Comparison of ENCODE assay signal across 29 cellular contexts in the genomic region with DNA sequence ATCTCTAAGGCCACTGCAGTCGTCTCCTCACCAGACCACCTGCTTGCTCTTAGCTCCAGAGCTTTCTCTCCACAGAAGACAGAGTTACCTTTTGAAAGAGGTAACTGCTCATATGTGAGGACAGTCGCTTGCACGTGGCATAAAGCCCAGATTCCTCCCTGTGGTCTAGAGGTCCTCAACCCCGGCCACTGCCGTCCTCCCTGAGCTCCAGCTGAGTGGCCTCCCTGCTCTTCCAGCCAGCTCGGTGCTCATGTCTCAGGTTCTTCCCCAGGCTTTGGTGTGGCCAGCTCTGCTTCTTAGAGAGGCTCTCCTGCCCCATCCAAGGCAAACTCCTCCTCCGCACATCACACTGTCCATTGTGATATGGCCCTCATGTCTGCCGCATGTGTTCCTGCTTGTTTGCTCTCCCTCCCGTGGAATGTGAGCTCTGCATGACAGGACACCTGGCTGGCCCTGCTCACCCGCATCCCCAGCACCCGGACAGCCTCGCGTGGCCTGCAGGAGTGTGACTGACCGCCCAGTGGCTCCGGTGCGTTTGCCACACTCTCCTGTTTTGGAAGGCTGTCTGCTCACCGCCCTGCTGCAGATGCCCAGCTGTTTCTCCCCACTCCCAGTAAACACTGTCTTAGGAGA.
DNase-seq lines count a peak whose midpoint lies in the region; ATAC-seq and TF ChIP-seq lines count a peak whose summit lies in the region.
"Had no signal": no experiment of that assay in that cellular context is flagged by ENCODE, and none has a peak within 500 bp of the region (broad histone marks: within the 10 kb centered on the region; RNA-seq: fewer than 3 reads in every experiment).

No MANE protein-coding gene starts in this region.

- no peaks in the 10 kb centered on the region for H4K20me1 ChIP-seq in H9 (ENCODE audit: control insufficient read depth, insufficient read depth, insufficient read length)
- H4K20me1 ChIP-seq in MM.1S (ENCODE audit: insufficient read depth, low read length): no peaks in the 10 kb centered on the region
- H4K20me1 ChIP-seq: BLaER1 had no signal

- H2BK15ac ChIP-seq in H9 (ENCODE audit: low read depth, low read length): no peak overlapping the region

- H4K91ac ChIP-seq in H9 (ENCODE audit: insufficient read length, low read depth, low read length): no peak overlapping the region

- no peaks in the 10 kb centered on the region for H3K4me1 ChIP-seq in H9 (ENCODE audit: insufficient read depth, low read length)
- H3K4me1 ChIP-seq in MM.1S (ENCODE audit: low read length): no peaks in the 10 kb centered on the region
- H3K4me1 ChIP-seq: gastrocnemius medialis, left lung, pancreas, SJSA1, thyroid gland had no signal

- no CpG with 5 or more reads among the region's 17 CpGs for WGBS in H9 (ENCODE audit: extremely low coverage, insufficient read length, low lambda C conversion rate)

- intact Hi-C loops in Calu3 (cut with micrococcal nuclease; ENCODE audit: unreplicated experiment): no loop called here

- H2BK12ac ChIP-seq in H9 (ENCODE audit: insufficient read length, low read depth, low read length): no peak overlapping the region

- H2BK20ac ChIP-seq in H9 (ENCODE audit: low read depth, low read length, poor library complexity, severe bottlenecking): no peak overlapping the region

- H3K4ac ChIP-seq in H9 (ENCODE audit: low read depth, low read length): no peak overlapping the region

- no peak overlapping the region for H3K23ac ChIP-seq in H9 (ENCODE audit: insufficient read length, low read depth, low read length)

- H3K27ac ChIP-seq in H9 (ENCODE audit: insufficient read length, low read depth, low read length): no peak overlapping the region
- H3K27ac ChIP-seq in MM.1S (ENCODE audit: low read length): no peak overlapping the region
- H3K27ac ChIP-seq: BLaER1, gastrocnemius medialis, left lung, pancreas, SJSA1, thyroid gland had no signal

- no peak overlapping the region for H2BK5ac ChIP-seq in H9 (ENCODE audit: insufficient read length, low read length)

- H3K27me3 Mint-ChIP-seq in activated naive CD8-positive, alpha-beta T cell: no peaks in the 10 kb centered on the region
- H3K27me3 Mint-ChIP-seq in activated naive CD8-positive, alpha-beta T cell treated with anti-CD3 and anti-CD28 coated beads, Interleukin-2, amount 50 U/mL, for 24 hours: no peaks in the 10 kb centered on the region
- H3K27me3 Mint-ChIP-seq in H9 (ENCODE audit: low read depth): peaks cover 1% of the 10 kb centered on the region; the same call in 1 of the 2 replicates
- no peaks in the 10 kb centered on the region for H3K27me3 Mint-ChIP-seq in central memory CD8-positive, alpha-beta T cell
- H3K27me3 Mint-ChIP-seq in stimulated activated naive B cell treated with anti-CD40 and anti-IgM and Interleukin-4, amounts not matched to agents 10 μg/mL and 1 μg/mL and 100 μg/mL, for 72 hours: no peaks in the 10 kb centered on the region
- H3K27me3 Mint-ChIP-seq in Calu3 (ENCODE audit: unreplicated experiment): no peaks in the 10 kb centered on the region
- H3K27me3 Mint-ChIP-seq: natural killer cell treated with Interleukin-12 subunit alpha and Interleukin-12 subunit beta and Interleukin-15 and Interleukin-18, amount 100 ng/mL, for 72 hours; stimulated activated naive CD8-positive, alpha-beta T cell treated with anti-CD3 and anti-CD28 coated beads, Interleukin-15, amount 100 ng/mL, for 72 hours had no signal

- no peaks in the 10 kb centered on the region for H3K9me2 ChIP-seq in MM.1S (replicated peaks; ENCODE audit: insufficient read depth, low read length)

- no peaks in the 10 kb centered on the region for H3K36me3 ChIP-seq in MM.1S (replicated peaks; ENCODE audit: insufficient read depth, low read length)
- H3K36me3 ChIP-seq: pancreas, thyroid gland had no signal

- H3K14ac ChIP-seq in H9 (ENCODE audit: insufficient read depth, low read length): no peak overlapping the region

- H3K4me1 Mint-ChIP-seq in activated naive CD8-positive, alpha-beta T cell (ENCODE audit: low read depth): peaks cover 2% of the 10 kb centered on the region
- H3K4me1 Mint-ChIP-seq in activated naive CD8-positive, alpha-beta T cell treated with anti-CD3 and anti-CD28 coated beads, Interleukin-2, amount 50 U/mL, for 24 hours: peaks cover 4% of the 10 kb centered on the region
- H3K4me1 Mint-ChIP-seq in H9 (no peaks in the 10 kb centered on the region), Calu3 (ENCODE audit: low read depth, unreplicated experiment) (no peaks in the 10 kb centered on the region)
- peaks cover 10% of the 10 kb centered on the region for H3K4me1 Mint-ChIP-seq in central memory CD8-positive, alpha-beta T cell
- peaks cover 5 to 6% of the 10 kb centered on the region in 2 donors for H3K4me1 Mint-ChIP-seq in stimulated activated naive B cell treated with anti-CD40 and anti-IgM and Interleukin-4, amounts not matched to agents 10 μg/mL and 1 μg/mL and 100 μg/mL, for 72 hours
- H3K4me1 Mint-ChIP-seq: endodermal cell, mesothelial cell of epicardium had no signal

- no TSS peak for BruUV-seq in Calu3 (replicated peaks; lab: Mats Ljungman, UMichigan)

- H3K27me3 ChIP-seq in H9 (ENCODE audit: insufficient read depth, low read length) (no peaks in the 10 kb centered on the region), MM.1S (replicated peaks; ENCODE audit: insufficient read depth, low read length) (no peaks in the 10 kb centered on the region)
- H3K27me3 ChIP-seq: BLaER1, gastrocnemius medialis, left lung, pancreas, SJSA1, thyroid gland had no signal

- no peaks in the 10 kb centered on the region for H3K23me2 ChIP-seq in H9 (ENCODE audit: insufficient read length, low read depth, low read length, poor library complexity, severe bottlenecking)

- TF ChIP-seq CTCF in H9 (conservative IDR thresholded peaks at IDR 0.05) (no peak), Calu3 (IDR thresholded peaks at IDR 0.05; ENCODE audit: unreplicated experiment) (no peak), MM.1S (IDR thresholded peaks at IDR 0.05; ENCODE audit: low read length) (no peak)

- no peaks in the 10 kb centered on the region for H3K9me3 ChIP-seq in H9 (ENCODE audit: control insufficient read depth, low read depth, low read length)
- no peaks in the 10 kb centered on the region for H3K9me3 ChIP-seq in MM.1S (replicated peaks; ENCODE audit: insufficient read depth, low read length)
- H3K9me3 ChIP-seq: BLaER1, gastrocnemius medialis, left lung, pancreas, SJSA1, thyroid gland had no signal

- no peak overlapping the region for H2AFZ ChIP-seq in H9 (ENCODE audit: low read length)
- no peak overlapping the region for H2AFZ ChIP-seq in MM.1S (ENCODE audit: low read length)

- H3K9me3 Mint-ChIP-seq in activated naive CD8-positive, alpha-beta T cell (ENCODE audit: low read depth): no peaks in the 10 kb centered on the region
- H3K9me3 Mint-ChIP-seq in activated naive CD8-positive, alpha-beta T cell treated with anti-CD3 and anti-CD28 coated beads, Interleukin-2, amount 50 U/mL, for 24 hours: no peaks in the 10 kb centered on the region
- H3K9me3 Mint-ChIP-seq in H9 (peaks cover 3 to 7% of the 10 kb centered on the region in 2 experiments; a peak in 3 of 5 replicates), Calu3 (ENCODE audit: low read depth, unreplicated experiment) (no peaks in the 10 kb centered on the region)
- no peaks in the 10 kb centered on the region for H3K9me3 Mint-ChIP-seq in central memory CD8-positive, alpha-beta T cell
- no peaks in the 10 kb centered on the region for H3K9me3 Mint-ChIP-seq in stimulated activated naive B cell treated with anti-CD40 and anti-IgM and Interleukin-4, amounts not matched to agents 10 μg/mL and 1 μg/mL and 100 μg/mL, for 72 hours
- H3K9me3 Mint-ChIP-seq: endodermal cell; immature natural killer cell; mesothelial cell of epicardium; natural killer cell treated with Interleukin-12 subunit alpha and Interleukin-12 subunit beta and Interleukin-15 and Interleukin-18, amount 100 ng/mL, for 72 hours; stimulated activated naive CD8-positive, alpha-beta T cell treated with anti-CD3 and anti-CD28 coated beads, Interleukin-15, amount 100 ng/mL, for 72 hours had no signal

- no peaks in the 10 kb centered on the region for H3K36me3 Mint-ChIP-seq in activated naive CD8-positive, alpha-beta T cell
- peaks cover 6% of the 10 kb centered on the region for H3K36me3 Mint-ChIP-seq in activated naive CD8-positive, alpha-beta T cell treated with anti-CD3 and anti-CD28 coated beads, Interleukin-2, amount 50 U/mL, for 24 hours (ENCODE audit: low read depth)
- H3K36me3 Mint-ChIP-seq in H9 (ENCODE audit: insufficient read depth in 1 of 3, low read depth in 3 of 3) (peaks cover 4 to 17% (median 15%) of the 10 kb centered on the region in 3 experiments; a peak in 6 of 7 replicates), Calu3 (ENCODE audit: insufficient read depth, unreplicated experiment) (peaks cover 21% of the 10 kb centered on the region)
- peaks cover 5% of the 10 kb centered on the region for H3K36me3 Mint-ChIP-seq in central memory CD8-positive, alpha-beta T cell (ENCODE audit: insufficient read depth)
- H3K36me3 Mint-ChIP-seq in stimulated activated naive B cell treated with anti-CD40 and anti-IgM and Interleukin-4, amounts not matched to agents 10 μg/mL and 1 μg/mL and 100 μg/mL, for 72 hours: peaks cover 27 to 32% of the 10 kb centered on the region in 2 donors
- H3K36me3 Mint-ChIP-seq: natural killer cell treated with Interleukin-12 subunit alpha and Interleukin-12 subunit beta and Interleukin-15 and Interleukin-18, amount 100 ng/mL, for 72 hours had no signal

- no peak overlapping the region for H3K18ac ChIP-seq in H9 (ENCODE audit: insufficient read length, low read depth, low read length)

- H3K4me2 ChIP-seq in H9 (ENCODE audit: insufficient read depth, insufficient read length, low read length) (no peak overlapping the region), MM.1S (ENCODE audit: low read depth, low read length) (no peak overlapping the region)
- H3K4me2 ChIP-seq: BLaER1 had no signal

- DNase-seq in activated naive CD8-positive, alpha-beta T cell treated with anti-CD3 and anti-CD28 coated beads, Interleukin-2, amount 50 U/mL, for 24 hours: no peak
- DNase-seq in H9 (no peak), Calu3 (no peak), MM.1S (no peak)
- no peak for DNase-seq in central memory CD8-positive, alpha-beta T cell (ENCODE audit: low spot score in 2 of 2)
- no peak for DNase-seq in stimulated activated naive B cell treated with anti-CD40 and anti-IgM and Interleukin-4, amounts not matched to agents 10 μg/mL and 1 μg/mL and 100 μg/mL, for 72 hours
- no peak for DNase-seq in stimulated activated CD4-positive, alpha-beta T cell treated with anti-CD3 and anti-CD28 coated beads, Interleukin-4, amount 100 ng/mL, for 24 hours
- DNase-seq: activated CD4-positive, alpha-beta T cell treated with anti-CD3 and anti-CD28 coated beads, Interleukin-2, amount 50 U/mL, for 1 hour; activated effector memory CD4-positive, alpha-beta T cell treated with anti-CD3 and anti-CD28 coated beads, Interleukin-2, amount 50 U/mL, for 16 hours; anterior cingulate cortex; endodermal cell; gastrocnemius medialis; hippocampal formation; immature natural killer cell; Kasumi-1; NCI-H1092; NCI-H187 treated with DMSO at 0.1 percent for 48 hours; NCI-H69; right cardiac atrium; stimulated activated CD4-positive, alpha-beta T cell treated with anti-CD3 and anti-CD28 coated beads, Interleukin-4, amount 100 ng/mL, for 4 hours; stimulated activated naive CD8-positive, alpha-beta T cell treated with anti-CD3 and anti-CD28 coated beads, Interleukin-15, amount 100 ng/mL, for 72 hours; thyroid gland had no signal

- no peak overlapping the region for H4K8ac ChIP-seq in H9 (replicated peaks; ENCODE audit: insufficient read length, low read depth, low read length)

- H3K79me1 ChIP-seq in H9 (ENCODE audit: insufficient read depth, low read depth, low read length, poor library complexity, severe bottlenecking): no peaks in the 10 kb centered on the region

- no peak overlapping the region for H4K5ac ChIP-seq in H9 (ENCODE audit: insufficient read length, low read depth, low read length)

- H3T11ph ChIP-seq in H9 (ENCODE audit: low read length): no peak overlapping the region

- H3K27ac Mint-ChIP-seq in activated naive CD8-positive, alpha-beta T cell: peak overlapping the region; percentile 59
- no peak overlapping the region for H3K27ac Mint-ChIP-seq in activated naive CD8-positive, alpha-beta T cell treated with anti-CD3 and anti-CD28 coated beads, Interleukin-2, amount 50 U/mL, for 24 hours
- H3K27ac Mint-ChIP-seq in H9: peak overlapping the region; percentile 1 to 81 (median 4); a peak in 4 of 7 replicates
- peak overlapping the region; percentile 1 for H3K27ac Mint-ChIP-seq in central memory CD8-positive, alpha-beta T cell (ENCODE audit: low read depth)
- H3K27ac Mint-ChIP-seq in stimulated activated naive B cell treated with anti-CD40 and anti-IgM and Interleukin-4, amounts not matched to agents 10 μg/mL and 1 μg/mL and 100 μg/mL, for 72 hours: peak overlapping the region; percentile 20
- no peak overlapping the region for H3K27ac Mint-ChIP-seq in Calu3 (ENCODE audit: unreplicated experiment)
- H3K27ac Mint-ChIP-seq: endodermal cell; mesothelial cell of epicardium; natural killer cell treated with Interleukin-12 subunit alpha and Interleukin-12 subunit beta and Interleukin-15 and Interleukin-18, amount 100 ng/mL, for 72 hours had no signal

- CTCF ChIA-PET in Calu3 (lab: Charles Lee): no interaction called here

- no peak overlapping the region for H3K4me3 Mint-ChIP-seq in activated naive CD8-positive, alpha-beta T cell
- no peak overlapping the region for H3K4me3 Mint-ChIP-seq in activated naive CD8-positive, alpha-beta T cell treated with anti-CD3 and anti-CD28 coated beads, Interleukin-2, amount 50 U/mL, for 24 hours
- H3K4me3 Mint-ChIP-seq in H9: no peak overlapping the region
- no peak overlapping the region for H3K4me3 Mint-ChIP-seq in central memory CD8-positive, alpha-beta T cell
- no peak overlapping the region for H3K4me3 Mint-ChIP-seq in stimulated activated naive B cell treated with anti-CD40 and anti-IgM and Interleukin-4, amounts not matched to agents 10 μg/mL and 1 μg/mL and 100 μg/mL, for 72 hours
- H3K4me3 Mint-ChIP-seq in Calu3 (ENCODE audit: low read depth, unreplicated experiment): no peak overlapping the region
- H3K4me3 Mint-ChIP-seq: endodermal cell; immature natural killer cell; mesothelial cell of epicardium; natural killer cell treated with Interleukin-12 subunit alpha and Interleukin-12 subunit beta and Interleukin-15 and Interleukin-18, amount 100 ng/mL, for 72 hours; stimulated activated naive CD8-positive, alpha-beta T cell treated with anti-CD3 and anti-CD28 coated beads, Interleukin-15, amount 100 ng/mL, for 72 hours had no signal

- no peaks in the 10 kb centered on the region for H3K79me2 ChIP-seq in H9 (ENCODE audit: insufficient read depth, low read length)
- H3K79me2 ChIP-seq in MM.1S (ENCODE audit: low read length): no peaks in the 10 kb centered on the region

- ATAC-seq in activated naive CD8-positive, alpha-beta T cell treated with anti-CD3 and anti-CD28 coated beads, Interleukin-2, amount 50 U/mL, for 24 hours: no peak
- ATAC-seq in central memory CD8-positive, alpha-beta T cell (replicated peaks; ENCODE audit: extremely low read depth, poor library complexity, severe bottlenecking): no peak
- no peak for ATAC-seq in stimulated activated naive B cell treated with anti-CD40 and anti-IgM and Interleukin-4, amounts not matched to agents 10 μg/mL and 1 μg/mL and 100 μg/mL, for 72 hours (replicated peaks)
- ATAC-seq: gastrocnemius medialis; left lung; pancreas; right cardiac atrium; stimulated activated naive CD8-positive, alpha-beta T cell treated with anti-CD3 and anti-CD28 coated beads, Interleukin-15, amount 100 ng/mL, for 72 hours had no signal

- no peak overlapping the region for H2AK5ac ChIP-seq in H9 (ENCODE audit: insufficient read length, low read length)

- H3K4me3 ChIP-seq in MM.1S (ENCODE audit: low read length): no peak overlapping the region
- H3K4me3 ChIP-seq: BLaER1, gastrocnemius medialis, left lung, pancreas, SJSA1, thyroid gland had no signal

- H3K9ac ChIP-seq in H9 (ENCODE audit: extremely low read depth, insufficient read length, low read length) (no peak overlapping the region), MM.1S (ENCODE audit: low read length) (no peak overlapping the region)
- H3K9ac ChIP-seq: BLaER1 had no signal

- H3F3A ChIP-seq in MM.1S (ENCODE audit: insufficient read depth, low read length): no peaks in the 10 kb centered on the region

- H3K56ac ChIP-seq in H9 (ENCODE audit: insufficient read length, low read depth, low read length): no peak overlapping the region

- no peak overlapping the region for H2BK120ac ChIP-seq in H9 (ENCODE audit: low read depth, low read length, poor library complexity, severe bottlenecking)

Comparison
In these comparisons a context has a peak if more than half of its experiments do, and no peak if none do; other contexts are left out.
1. H3K27ac Mint-ChIP-seq: peak in activated naive CD8-positive, alpha-beta T cell (single experiment), H9 (3 of 3), central memory CD8-positive, alpha-beta T cell (single experiment) and stimulated activated naive B cell treated with anti-CD40 and anti-IgM and Interleukin-4, amounts not matched to agents 10 μg/mL and 1 μg/mL and 100 μg/mL, for 72 hours (single experiment); none in activated naive CD8-positive, alpha-beta T cell treated with anti-CD3 and anti-CD28 coated beads, Interleukin-2, amount 50 U/mL, for 24 hours (single experiment) and Calu3 (single experiment).